In genomic region chr20:10922521-10922920, GRCh38 we compare ENCODE assay signal across 1 cellular context.
TF ChIP-seq lines count a peak whose summit lies in the region.

No MANE protein-coding gene starts in this region.

TF ChIP-seq in endothelial cell of umbilical vein, 7 proteins besides CTCF, POLR2A, EP300 and RAD21:
- TF ChIP-seq MYC (IDR thresholded peaks at IDR 0.05; ENCODE audit: low read depth, low read length) (no peak), GATA2 (IDR thresholded peaks at IDR 0.05; ENCODE audit: insufficient read depth, insufficient read length, low read depth, low read length) (no peak), JUN (IDR thresholded peaks at IDR 0.05; ENCODE audit: borderline replicate concordance, insufficient read depth, insufficient read length, low read depth) (no peak), POLR2AphosphoS5 (IDR thresholded peaks at IDR 0.05; ENCODE audit: insufficient read depth, low read depth, low read length) (no peak), FOS (IDR thresholded peaks at IDR 0.05; ENCODE audit: borderline replicate concordance, insufficient read depth, low read length) (no peak), MAX (IDR thresholded peaks at IDR 0.05; ENCODE audit: insufficient read depth, insufficient read length) (no peak), EZH2 (IDR thresholded peaks at IDR 0.05; ENCODE audit: borderline replicate concordance, low read depth, low read length, severe bottlenecking) (no peak)
